Comparison of ENCODE assay signal across 8 cellular contexts in genomic region chr16:75265911-75266701, GRCh38. TPM values are rescaled to one million over a fixed set of nuclear protein-coding genes. Genes with fewer than 3 reads are reported as not detected.
DNase-seq lines count a peak whose midpoint lies in the region; ATAC-seq and TF ChIP-seq lines count a peak whose summit lies in the region.

No MANE protein-coding gene starts in this region.

- peak; percentile 70 for ATAC-seq in HG03139 (IDR thresholded peaks at IDR 0.05; ENCODE audit: unreplicated experiment)

- H3K4me3 ChIP-seq in lower leg skin (ENCODE audit: low read depth, poor library complexity, severe bottlenecking), result peak overlapping the region; percentile 68

- DNase-seq in DMS153 (lab: John Stamatoyannopoulos, UW) (peak; percentile 10), GM19238 (ENCODE audit: insufficient read length, low spot score) (peak; percentile 92), RPMI8226 (peak; percentile 83), ecto neural progenitor cell (ENCODE audit: low spot score) (peak; percentile 94), lower leg skin (ENCODE audit: low spot score in 2 of 2) (peak in 1 of 2 donors; percentile 94), superior temporal gyrus (ENCODE audit: extremely low spot score) (peak; percentile 77)
- no peak for DNase-seq in activated effector memory CD4-positive, alpha-beta T cell treated with Interleukin-2 at 50 U/mL for 16 hours

- no peak for TF ChIP-seq POLR2A in lower leg skin (IDR thresholded peaks at IDR 0.05)

- TF ChIP-seq CTCF in lower leg skin (IDR thresholded peaks at IDR 0.05), result no peak

- intact Hi-C loops in lower leg skin (cut with DNase I; ENCODE audit: low total_unique reads), result no loop called here

- 22 to 43% methylated on average over 15 to 33 of the region's 62 CpGs for WGBS in lower leg skin, 2 donors

RNA-seq across cellular contexts. Expression of gene BCAR1, which starts 14.7 kb away (rescaled TPM):
- total RNA-seq in lower leg skin, result 10 to 100 TPM; 16.4 to 38.1 (median 28.8) TPM

RNA-seq across cellular contexts. Expression of gene CTRB1, which starts 47.3 kb away (rescaled TPM):
- total RNA-seq in lower leg skin, result 1 to 10 TPM in 1 of 4 donors, not detected in 3; 1.0 TPM

RNA-seq across cellular contexts. Expression of gene CTRB2, which starts 59.1 kb away (rescaled TPM):
- 1 to 10 TPM in 1 of 4 donors, not detected in 3; 1.9 TPM for total RNA-seq in lower leg skin
